ENCODE assay signal across 1 cellular context in the genomic region with DNA sequence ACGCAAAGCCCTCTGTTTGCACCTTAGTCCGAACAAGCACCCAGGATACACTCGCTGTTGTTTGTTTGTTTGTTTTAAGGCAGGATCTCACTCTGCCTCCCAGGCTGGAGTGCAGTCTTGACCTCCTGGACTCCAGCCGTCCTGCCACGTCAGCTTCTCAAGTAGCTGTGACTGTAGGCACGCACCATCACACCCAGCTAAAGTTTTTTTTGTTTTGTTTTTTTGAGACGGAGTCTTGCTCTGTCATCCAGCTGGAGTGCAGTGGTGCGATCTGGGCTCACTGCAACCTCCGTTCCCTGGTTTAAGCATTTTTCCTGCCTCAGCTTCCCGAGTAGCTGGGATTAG.
TF ChIP-seq lines count a peak whose summit lies in the region.

No MANE protein-coding gene starts in this region.

TF ChIP-seq in HCT116, 20 proteins besides CTCF, POLR2A, EP300 and RAD21:
- TF ChIP-seq, protein P1, sequence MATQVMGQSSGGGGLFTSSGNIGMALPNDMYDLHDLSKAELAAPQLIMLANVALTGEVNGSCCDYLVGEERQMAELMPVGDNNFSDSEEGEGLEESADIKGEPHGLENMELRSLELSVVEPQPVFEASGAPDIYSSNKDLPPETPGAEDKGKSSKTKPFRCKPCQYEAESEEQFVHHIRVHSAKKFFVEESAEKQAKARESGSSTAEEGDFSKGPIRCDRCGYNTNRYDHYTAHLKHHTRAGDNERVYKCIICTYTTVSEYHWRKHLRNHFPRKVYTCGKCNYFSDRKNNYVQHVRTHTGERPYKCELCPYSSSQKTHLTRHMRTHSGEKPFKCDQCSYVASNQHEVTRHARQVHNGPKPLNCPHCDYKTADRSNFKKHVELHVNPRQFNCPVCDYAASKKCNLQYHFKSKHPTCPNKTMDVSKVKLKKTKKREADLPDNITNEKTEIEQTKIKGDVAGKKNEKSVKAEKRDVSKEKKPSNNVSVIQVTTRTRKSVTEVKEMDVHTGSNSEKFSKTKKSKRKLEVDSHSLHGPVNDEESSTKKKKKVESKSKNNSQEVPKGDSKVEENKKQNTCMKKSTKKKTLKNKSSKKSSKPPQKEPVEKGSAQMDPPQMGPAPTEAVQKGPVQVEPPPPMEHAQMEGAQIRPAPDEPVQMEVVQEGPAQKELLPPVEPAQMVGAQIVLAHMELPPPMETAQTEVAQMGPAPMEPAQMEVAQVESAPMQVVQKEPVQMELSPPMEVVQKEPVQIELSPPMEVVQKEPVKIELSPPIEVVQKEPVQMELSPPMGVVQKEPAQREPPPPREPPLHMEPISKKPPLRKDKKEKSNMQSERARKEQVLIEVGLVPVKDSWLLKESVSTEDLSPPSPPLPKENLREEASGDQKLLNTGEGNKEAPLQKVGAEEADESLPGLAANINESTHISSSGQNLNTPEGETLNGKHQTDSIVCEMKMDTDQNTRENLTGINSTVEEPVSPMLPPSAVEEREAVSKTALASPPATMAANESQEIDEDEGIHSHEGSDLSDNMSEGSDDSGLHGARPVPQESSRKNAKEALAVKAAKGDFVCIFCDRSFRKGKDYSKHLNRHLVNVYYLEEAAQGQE (IDR thresholded peaks at IDR 0.05; ENCODE audit: low read depth) = no peak
- TF ChIP-seq ELF1 (IDR thresholded peaks at IDR 0.05; ENCODE audit: borderline replicate concordance, low read depth) (no peak), EGR1 (IDR thresholded peaks at IDR 0.05; ENCODE audit: low read depth) (no peak), TCF7L2 (IDR thresholded peaks at IDR 0.05; ENCODE audit: borderline replicate concordance, extremely low read depth, insufficient read depth, insufficient read length) (no peak), SIN3A (IDR thresholded peaks at IDR 0.05; ENCODE audit: low read depth) (no peak)
- TF ChIP-seq, protein P2, sequence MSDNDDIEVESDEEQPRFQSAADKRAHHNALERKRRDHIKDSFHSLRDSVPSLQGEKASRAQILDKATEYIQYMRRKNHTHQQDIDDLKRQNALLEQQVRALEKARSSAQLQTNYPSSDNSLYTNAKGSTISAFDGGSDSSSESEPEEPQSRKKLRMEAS (IDR thresholded peaks at IDR 0.05) = no peak
TF ChIP-seq in HCT116: peak in this region for 0.
